Comparison of ENCODE assay signal across 15 cellular contexts in the genomic region with DNA sequence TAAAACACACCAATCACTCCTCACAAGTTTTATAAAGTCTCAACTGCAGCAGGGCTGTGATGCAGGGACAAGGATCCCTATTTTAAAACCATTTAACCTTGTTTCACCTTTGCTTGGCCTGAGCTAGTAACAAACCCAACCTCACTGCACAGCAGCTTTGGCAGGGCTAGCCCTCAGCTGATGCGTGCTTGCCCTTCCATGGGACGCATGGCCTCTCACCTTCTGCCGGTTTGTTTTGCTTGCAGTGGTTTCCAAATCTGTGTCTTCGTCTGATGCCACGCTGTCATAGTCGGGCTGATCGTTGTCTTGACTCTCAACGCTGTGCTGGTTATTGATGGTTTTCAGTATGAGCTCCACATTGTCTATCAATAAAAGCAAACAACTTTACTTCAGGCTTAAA. TPM values are rescaled to one million over a fixed set of nuclear protein-coding genes. Genes with fewer than 3 reads are reported as not detected.
DNase-seq lines count a peak whose midpoint lies in the region; ATAC-seq and TF ChIP-seq lines count a peak whose summit lies in the region.
"Had no signal": no experiment of that assay in that cellular context is flagged by ENCODE, and none has a peak within 500 bp of the region (broad histone marks: within the 10 kb centered on the region; RNA-seq: fewer than 3 reads in every experiment).

No MANE protein-coding gene starts in this region.

- peaks cover 14% of the 10 kb centered on the region for H3K4me1 Mint-ChIP-seq in stimulated activated naive CD8-positive, alpha-beta T cell treated with anti-CD3 and anti-CD28 coated beads, Interleukin-15, Interleukin-2, amounts not matched to agents 100 ng/mL and 50 ng/mL, for 24 hours (ENCODE audit: low read depth)
- peaks cover 17% of the 10 kb centered on the region for H3K4me1 Mint-ChIP-seq in memory B cell

- peaks cover 0 to 10% of the 10 kb centered on the region in 2 donors for H3K36me3 ChIP-seq in body of pancreas (replicated peaks in 1 of 2; ENCODE audit: insufficient read depth in 1 of 2, low read depth in 2 of 2)

- DNase-seq in stimulated activated naive CD8-positive, alpha-beta T cell treated with anti-CD3 and anti-CD28 coated beads, Interleukin-15, Interleukin-2, amounts not matched to agents 100 U/mL and 50 U/mL, for 24 hours = no peak
- DNase-seq in body of pancreas = no peak
- DNase-seq in memory B cell (ENCODE audit: low spot score in 2 of 2) = no peak
- no peak for DNase-seq in T1000 (lab: John Stamatoyannopoulos, UW)
- no peak for DNase-seq in NCI-H524 (lab: John Stamatoyannopoulos, UW)
- DNase-seq: activated CD8-positive, alpha-beta memory T cell treated with anti-CD3 and anti-CD28 coated beads, Interleukin-2, amount 50 U/mL, for 4 hours; DND-41; NCI-H146; OCI-M1 had no signal

- no peak for TF ChIP-seq POLR2A in body of pancreas (IDR thresholded peaks at IDR 0.05)
- TF ChIP-seq POLR2A in GM18505 (IDR thresholded peaks at IDR 0.05; ENCODE audit: borderline replicate concordance, extremely low read depth, insufficient read depth, insufficient read length) = no peak

- no peak overlapping the region for H3K4me3 ChIP-seq in body of pancreas
- H3K4me3 ChIP-seq: BLaER1, lung had no signal

- H3K9me3 ChIP-seq in body of pancreas = no peaks in the 10 kb centered on the region
- H3K9me3 ChIP-seq: BLaER1 had no signal

- TF ChIP-seq CTCF in body of pancreas (IDR thresholded peaks at IDR 0.05) = no peak

- H3K27ac Mint-ChIP-seq in stimulated activated naive CD8-positive, alpha-beta T cell treated with anti-CD3 and anti-CD28 coated beads, Interleukin-15, Interleukin-2, amounts not matched to agents 100 ng/mL and 50 ng/mL, for 24 hours = peak overlapping the region; percentile 63
- H3K27ac Mint-ChIP-seq in memory B cell = peak overlapping the region; percentile 76

- intact Hi-C loops in body of pancreas (cut with DNase I) = no loop called here

- no peaks in the 10 kb centered on the region for H3K9me3 Mint-ChIP-seq in stimulated activated naive CD8-positive, alpha-beta T cell treated with anti-CD3 and anti-CD28 coated beads, Interleukin-15, Interleukin-2, amounts not matched to agents 100 ng/mL and 50 ng/mL, for 24 hours
- no peaks in the 10 kb centered on the region for H3K9me3 Mint-ChIP-seq in memory B cell

- WGBS in body of pancreas, 2 donors = 81 to 96% methylated on average over 8 of the region's 8 CpGs

- peak overlapping the region; percentile 72 to 88 (median 86) for H3K27ac ChIP-seq in body of pancreas
- H3K27ac ChIP-seq: BLaER1, VCaP had no signal

- H3K4me1 ChIP-seq in body of pancreas = peaks cover 67% of the 10 kb centered on the region

- no peak for ATAC-seq in stimulated activated naive CD8-positive, alpha-beta T cell treated with anti-CD3 and anti-CD28 coated beads, Interleukin-15, Interleukin-2, amounts not matched to agents 100 U/mL and 50 U/mL, for 24 hours
- ATAC-seq in body of pancreas (no peak), memory B cell (ENCODE audit: low read depth) (no peak), GM18520 (IDR thresholded peaks at IDR 0.05; ENCODE audit: unreplicated experiment) (no peak), GM18505 (IDR thresholded peaks at IDR 0.05; ENCODE audit: unreplicated experiment) (no peak)

- H3K27me3 Mint-ChIP-seq in stimulated activated naive CD8-positive, alpha-beta T cell treated with anti-CD3 and anti-CD28 coated beads, Interleukin-15, Interleukin-2, amounts not matched to agents 100 ng/mL and 50 ng/mL, for 24 hours = no peaks in the 10 kb centered on the region
- H3K27me3 Mint-ChIP-seq in memory B cell = no peaks in the 10 kb centered on the region

- no peaks in the 10 kb centered on the region for H3K27me3 ChIP-seq in body of pancreas
- H3K27me3 ChIP-seq: BLaER1 had no signal

- no peak overlapping the region for H3K4me3 Mint-ChIP-seq in stimulated activated naive CD8-positive, alpha-beta T cell treated with anti-CD3 and anti-CD28 coated beads, Interleukin-15, Interleukin-2, amounts not matched to agents 100 ng/mL and 50 ng/mL, for 24 hours
- peak overlapping the region; percentile 1 for H3K4me3 Mint-ChIP-seq in memory B cell

- H3K36me3 Mint-ChIP-seq in stimulated activated naive CD8-positive, alpha-beta T cell treated with anti-CD3 and anti-CD28 coated beads, Interleukin-15, Interleukin-2, amounts not matched to agents 100 ng/mL and 50 ng/mL, for 24 hours (ENCODE audit: low read depth) = peaks cover 70% of the 10 kb centered on the region
- H3K36me3 Mint-ChIP-seq in memory B cell = peaks cover 33% of the 10 kb centered on the region

RNA-seq across cellular contexts. Expression of a gene that starts 43.3 kb away (rescaled TPM):
- total RNA-seq in body of pancreas = 10 to 100 TPM; 44.4 to 50.1 TPM

RNA-seq across cellular contexts. Expression of a gene that starts 46.4 kb away (rescaled TPM):
- 10 to 100 TPM; 33.0 to 35.0 TPM for total RNA-seq in body of pancreas

RNA-seq across cellular contexts. Expression of a gene that starts 52.8 kb away (rescaled TPM):
- 10 to 100 TPM; 29.3 to 72.2 TPM for total RNA-seq in body of pancreas
